8 cellular contexts compared by ENCODE assay signal in the genomic region with DNA sequence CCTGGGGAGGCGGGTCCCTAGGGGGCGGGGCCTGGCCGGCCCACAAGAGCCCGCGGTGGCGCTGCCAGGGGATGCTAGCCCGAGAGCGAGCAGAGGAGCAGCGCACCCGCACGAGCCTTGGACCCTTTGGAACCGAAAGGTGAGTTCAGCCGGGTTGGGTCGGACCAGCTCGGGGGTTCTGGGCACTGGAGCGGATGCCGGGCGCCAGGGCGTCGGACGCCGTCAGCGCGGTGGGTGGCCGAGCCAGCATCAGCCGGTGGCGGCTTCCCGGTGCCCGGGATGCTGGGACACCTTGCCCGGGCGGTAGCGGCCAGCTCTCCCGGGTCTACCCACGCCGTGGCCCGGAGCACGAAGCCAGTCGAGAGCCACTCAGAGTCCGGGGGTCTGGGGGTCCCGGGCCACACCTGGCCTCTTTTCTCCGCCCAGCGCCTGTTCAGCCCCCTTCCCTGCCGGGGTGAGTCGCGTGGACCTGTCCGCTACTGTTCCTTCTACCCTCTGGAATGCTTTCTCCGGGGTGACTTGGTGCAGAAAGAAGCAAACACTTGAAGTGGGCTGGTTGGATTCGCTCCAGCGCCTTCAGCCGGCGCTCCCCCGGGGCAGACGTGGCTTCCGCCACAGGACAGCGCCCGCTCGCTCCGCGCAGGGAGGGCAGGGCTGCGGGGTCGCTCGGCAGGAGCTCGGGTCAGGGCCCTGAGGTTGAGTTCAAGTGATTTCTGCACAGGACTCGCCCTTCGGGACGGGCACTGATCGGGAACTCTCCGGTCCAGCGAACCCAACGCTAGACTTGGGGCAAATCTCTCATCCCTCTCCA. TPM values are rescaled to one million over a fixed set of nuclear protein-coding genes. Genes with fewer than 3 reads are reported as not detected.
DNase-seq lines count a peak whose midpoint lies in the region; ATAC-seq and TF ChIP-seq lines count a peak whose summit lies in the region.

A gene with protein sequence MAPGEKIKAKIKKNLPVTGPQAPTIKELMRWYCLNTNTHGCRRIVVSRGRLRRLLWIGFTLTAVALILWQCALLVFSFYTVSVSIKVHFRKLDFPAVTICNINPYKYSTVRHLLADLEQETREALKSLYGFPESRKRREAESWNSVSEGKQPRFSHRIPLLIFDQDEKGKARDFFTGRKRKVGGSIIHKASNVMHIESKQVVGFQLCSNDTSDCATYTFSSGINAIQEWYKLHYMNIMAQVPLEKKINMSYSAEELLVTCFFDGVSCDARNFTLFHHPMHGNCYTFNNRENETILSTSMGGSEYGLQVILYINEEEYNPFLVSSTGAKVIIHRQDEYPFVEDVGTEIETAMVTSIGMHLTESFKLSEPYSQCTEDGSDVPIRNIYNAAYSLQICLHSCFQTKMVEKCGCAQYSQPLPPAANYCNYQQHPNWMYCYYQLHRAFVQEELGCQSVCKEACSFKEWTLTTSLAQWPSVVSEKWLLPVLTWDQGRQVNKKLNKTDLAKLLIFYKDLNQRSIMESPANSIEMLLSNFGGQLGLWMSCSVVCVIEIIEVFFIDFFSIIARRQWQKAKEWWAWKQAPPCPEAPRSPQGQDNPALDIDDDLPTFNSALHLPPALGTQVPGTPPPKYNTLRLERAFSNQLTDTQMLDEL (plus strand): TSS at position 71 of the 811 bp plus-strand sequence. CDS start 3,527 bp downstream, outside the sequence.

- H3K36me3 ChIP-seq in muscle layer of duodenum (ENCODE audit: control insufficient read depth in 1 of 2, insufficient read depth in 2 of 2, low read length in 2 of 2): no peaks in the 10 kb centered on the region

- H3K9me3 ChIP-seq in AG04450 (ENCODE audit: control insufficient read depth, insufficient read depth, low read length) (no peaks in the 10 kb centered on the region; the same call in 1 of the 2 replicates), muscle layer of duodenum (ENCODE audit: control insufficient read depth in 1 of 2, low read length in 2 of 2) (no peaks in the 10 kb centered on the region)

- H3K4me3 ChIP-seq in AG04450 (ENCODE audit: low read depth, low read length) (0 out of 2 replicates have a peak within 1 kb of the TSS, but pooled peaks have one; percentile 17), muscle layer of duodenum (ENCODE audit: low read depth in 1 of 2, low read length in 2 of 2) (peak within 1 kb of the TSS; percentile 7 to 59)

- POLR2A ChIA-PET in AG04450 (lab: Yijun Ruan, JAX): no interaction called here

- peaks cover 0 to 13% of the 10 kb centered on the region in 2 donors for H3K4me1 ChIP-seq in muscle layer of duodenum (ENCODE audit: control insufficient read depth in 1 of 2, insufficient read depth in 2 of 2, low read length in 2 of 2)

- no peak for TF ChIP-seq CTCF in AG04450 (IDR thresholded peaks at IDR 0.05; ENCODE audit: low read depth, low read length)

- peak; percentile 12 for ATAC-seq in GM19025 (IDR thresholded peaks at IDR 0.05; ENCODE audit: low read depth, unreplicated experiment)
- ATAC-seq in HG03108 (IDR thresholded peaks at IDR 0.05; ENCODE audit: unreplicated experiment): no peak

- H3K27me3 ChIP-seq in AG04450 (ENCODE audit: control insufficient read depth, insufficient read depth, low read length) (peaks cover 43% of the 10 kb centered on the region), muscle layer of duodenum (ENCODE audit: low read depth, low read length) (peaks cover 8% of the 10 kb centered on the region)

- H3K27ac ChIP-seq in AG04450 (ENCODE audit: low read depth, low read length) (no peak within 1 kb of the TSS), muscle layer of duodenum (ENCODE audit: low read length) (no peak within 1 kb of the TSS)

- DNase-seq in AG04450 (ENCODE audit: low read depth, low spot score) (no peak), NCI-H1105 treated with DMSO at 0.1 percent for 48 hours (lab: John Stamatoyannopoulos, UW) (peak; percentile 20), dermis blood vessel endothelial cell (peak; percentile 10), HPDE6-E6E7 (ENCODE audit: extremely low spot score) (no peak), medulla oblongata (ENCODE audit: extremely low spot score) (no peak)

- CTCF ChIA-PET in AG04450 (lab: Charles Lee): interaction anchor here (0.6 to 9.2 kb wide), 5 partner anchors 97 to 258 kb away, joined by 3 to 197 read pairs (median 3); no protein-coding TSS in a partner anchor

RNA-seq across cellular contexts. Expression of the gene that starts here (rescaled TPM):
- not detected in 2 replicates for polyA plus RNA-seq in AG04450 (2011; rRNA removed)
- not detected in 2 replicates for polyA minus RNA-seq in AG04450 (2011; rRNA and poly(A)+ RNA removed)
- total RNA-seq in dermis blood vessel endothelial cell: 0.68 and 2.6 TPM in 2 replicates

Comparison
In these comparisons a context has a peak if more than half of its experiments do, and no peak if none do; other contexts are left out.
1. DNase-seq: peak in NCI-H1105 treated with DMSO at 0.1 percent for 48 hours (single experiment) and dermis blood vessel endothelial cell (single experiment); none in AG04450 (single experiment), HPDE6-E6E7 (single experiment) and medulla oblongata (single experiment).